In genomic region chr16:19523559-19524355, GRCh38 we compare ENCODE assay signal across 8 cellular contexts. TPM values are rescaled to one million over a fixed set of nuclear protein-coding genes. Genes with fewer than 3 reads are reported as not detected.
DNase-seq lines count a peak whose midpoint lies in the region; ATAC-seq and TF ChIP-seq lines count a peak whose summit lies in the region.

CCP110 (plus strand) TSS chr16:19523942; CDS start chr16:19527882, 3,940 bp downstream.

- intact Hi-C loops in activated naive CD4-positive, alpha-beta T cell treated with anti-CD3 and anti-CD28 coated beads for 36 hours (cut with micrococcal nuclease), result loop anchor here (1.0 to 10.0 kb wide), 6 partner anchors 32 to 1217 kb away; partner anchors contain the start of genes ARL6IP1, COQ7, THUMPD1 and VPS35L

- peak within 1 kb of the TSS; percentile 93 for H3K27ac Mint-ChIP-seq in HFFc6
- peak within 1 kb of the TSS; percentile 78 for H3K27ac Mint-ChIP-seq in activated naive CD4-positive, alpha-beta T cell treated with anti-CD3 and anti-CD28 coated beads for 36 hours

- H3K9me3 ChIP-seq in SK-N-MC (ENCODE audit: low read depth, low read length) (no peaks in the 10 kb centered on the region), gastroesophageal sphincter (no peaks in the 10 kb centered on the region), neuronal stem cell (replicated peaks in 1 of 2; ENCODE audit: control insufficient read depth in 2 of 2, insufficient read depth in 1 of 2, low read depth in 1 of 2, low read length in 2 of 2) (no peaks in the 10 kb centered on the region), subcutaneous abdominal adipose tissue (ENCODE audit: control insufficient read depth in 5 of 5, low read length in 5 of 5) (no peaks in the 10 kb centered on the region)

- peak within 1 kb of the TSS; percentile 83 for H3K18ac ChIP-seq in neuronal stem cell (ENCODE audit: low read length)

- TF ChIP-seq POLR2A in NB4 (IDR thresholded peaks at IDR 0.05; ENCODE audit: extremely low read depth, insufficient read length) (peak; percentile 72), gastroesophageal sphincter (IDR thresholded peaks at IDR 0.05) (peak; percentile 61 to 65)

- H3K79me1 ChIP-seq in neuronal stem cell (ENCODE audit: low read depth, low read length), result peaks cover 4% of the 10 kb centered on the region

- 3 to 6% methylated on average over 12 of the region's 51 CpGs for WGBS in gastroesophageal sphincter (ENCODE audit: low coverage in 1 of 2), 2 donors
- WGBS in neuronal stem cell (ENCODE audit: extremely low coverage in 2 of 2, insufficient read length in 2 of 2, insufficient replicate concordance in 1 of 2), 2 donors, result no CpG with 5 or more reads among the region's 51 CpGs

- peak within 1 kb of the TSS; percentile 18 for H2AK5ac ChIP-seq in neuronal stem cell (ENCODE audit: low read depth, low read length)

- CTCF ChIA-PET in activated naive CD4-positive, alpha-beta T cell treated with anti-CD3 and anti-CD28 coated beads for 36 hours (lab: Charles Lee), result interaction anchor here (0.7 to 1.6 kb wide), 4 partner anchors 22 to 721 kb away, joined by 3 to 4 read pairs (median 3); partner anchors contain the start of gene VPS35L

- no peaks in the 10 kb centered on the region for H3K9me3 Mint-ChIP-seq in HFFc6
- H3K9me3 Mint-ChIP-seq in activated naive CD4-positive, alpha-beta T cell treated with anti-CD3 and anti-CD28 coated beads for 36 hours, result no peaks in the 10 kb centered on the region

- TF ChIP-seq CTCF in HFFc6 (IDR thresholded peaks at IDR 0.05), result no peak
- no peak for TF ChIP-seq CTCF in NB4 (IDR thresholded peaks at IDR 0.05; ENCODE audit: low read depth, low read length)
- TF ChIP-seq CTCF in gastroesophageal sphincter (IDR thresholded peaks at IDR 0.05), result no peak

- no peak within 1 kb of the TSS for H4K8ac ChIP-seq in neuronal stem cell (ENCODE audit: low read depth, low read length)

- TF ChIP-seq EP300 in gastroesophageal sphincter (IDR thresholded peaks at IDR 0.05), result no peak

- no peak within 1 kb of the TSS for H3K14ac ChIP-seq in neuronal stem cell (ENCODE audit: low read length)

- H3K4me1 ChIP-seq in gastroesophageal sphincter (peaks cover 10 to 61% (median 25%) of the 10 kb centered on the region in 3 donors), neuronal stem cell (ENCODE audit: control insufficient read depth in 2 of 2, insufficient read depth in 1 of 2, low read depth in 1 of 2, low read length in 2 of 2) (peaks cover 8 to 12% of the 10 kb centered on the region in 2 donors), subcutaneous abdominal adipose tissue (ENCODE audit: control insufficient read depth in 5 of 5, insufficient read depth in 5 of 5, low read length in 5 of 5) (peaks cover 0 to 51% (median 39%) of the 10 kb centered on the region in 5 donors)

- ATAC-seq in gastroesophageal sphincter, result peak; percentile 92

- DNase-seq in GM03348 (ENCODE audit: low spot score), result peak; percentile 97
- peak; percentile 97 for DNase-seq in HFFc6
- DNase-seq in NB4 (ENCODE audit: low read depth), result peak; percentile 96
- peak; percentile 89 for DNase-seq in SK-N-MC (ENCODE audit: low read depth, low spot score)
- DNase-seq in activated naive CD4-positive, alpha-beta T cell treated with anti-CD3 and anti-CD28 coated beads for 36 hours, result peak; percentile 98
- DNase-seq in neuronal stem cell (ENCODE audit: low spot score), result peak; percentile 87

- no peak within 1 kb of the TSS for H4K91ac ChIP-seq in neuronal stem cell (ENCODE audit: low read depth, low read length, poor library complexity)

- H3K27me3 ChIP-seq in gastroesophageal sphincter, result no peaks in the 10 kb centered on the region
- no peaks in the 10 kb centered on the region for H3K27me3 ChIP-seq in neuronal stem cell (ENCODE audit: control insufficient read depth in 3 of 3, insufficient read depth in 3 of 3, low read depth in 1 of 3, low read length in 3 of 3)
- no peaks in the 10 kb centered on the region for H3K27me3 ChIP-seq in subcutaneous abdominal adipose tissue (ENCODE audit: control insufficient read depth in 5 of 5, insufficient read depth in 4 of 5, low read length in 5 of 5)

- H2AFZ ChIP-seq in neuronal stem cell (ENCODE audit: low read length), result peak within 1 kb of the TSS; percentile 94

- peak within 1 kb of the TSS; percentile 96 for H3K4me3 Mint-ChIP-seq in HFFc6
- H3K4me3 Mint-ChIP-seq in activated naive CD4-positive, alpha-beta T cell treated with anti-CD3 and anti-CD28 coated beads for 36 hours, result peak within 1 kb of the TSS; percentile 94

- peak within 1 kb of the TSS; percentile 75 for H3K4me2 ChIP-seq in neuronal stem cell (ENCODE audit: insufficient read depth, low read length, poor library complexity, severe bottlenecking)

- H3K23ac ChIP-seq in neuronal stem cell (ENCODE audit: low read depth, low read length, poor library complexity), result peak within 1 kb of the TSS; percentile 86

- H2BK120ac ChIP-seq in neuronal stem cell (ENCODE audit: low read depth, low read length), result peak within 1 kb of the TSS; percentile 61

- no peak within 1 kb of the TSS for H3K4ac ChIP-seq in neuronal stem cell (ENCODE audit: low read length)

- H3K27ac ChIP-seq in SK-N-MC (no peak within 1 kb of the TSS), gastroesophageal sphincter (peak within 1 kb of the TSS; percentile 44 to 94 (median 86)), neuronal stem cell (replicated peaks; ENCODE audit: low read length) (peak within 1 kb of the TSS; percentile 82), subcutaneous abdominal adipose tissue (ENCODE audit: low read depth, low read length) (peak within 1 kb of the TSS; percentile 24)

- peaks cover 11% of the 10 kb centered on the region; the same call in 1 of the 2 replicates for H3K36me3 Mint-ChIP-seq in HFFc6 (ENCODE audit: low read depth)
- peaks cover 9% of the 10 kb centered on the region for H3K36me3 Mint-ChIP-seq in activated naive CD4-positive, alpha-beta T cell treated with anti-CD3 and anti-CD28 coated beads for 36 hours (ENCODE audit: low read depth)

- H3K27me3 Mint-ChIP-seq in HFFc6 (ENCODE audit: insufficient read depth), result no peaks in the 10 kb centered on the region
- no peaks in the 10 kb centered on the region for H3K27me3 Mint-ChIP-seq in activated naive CD4-positive, alpha-beta T cell treated with anti-CD3 and anti-CD28 coated beads for 36 hours (ENCODE audit: low read depth)

- H3K9ac ChIP-seq in SK-N-MC (ENCODE audit: insufficient read length), result peak within 1 kb of the TSS; percentile 83
- peak within 1 kb of the TSS; percentile 93 for H3K9ac ChIP-seq in neuronal stem cell (ENCODE audit: low read depth, low read length, poor library complexity)
- H3K9ac ChIP-seq in subcutaneous abdominal adipose tissue (ENCODE audit: low read length in 5 of 5), result peak within 1 kb of the TSS in 4 of 5 donors; percentile 84 to 89 (median 86)

- peak within 1 kb of the TSS; percentile 95 for H3K4me3 ChIP-seq in NB4 (ENCODE audit: low read depth, low read length)
- peak within 1 kb of the TSS; percentile 90 for H3K4me3 ChIP-seq in SK-N-MC
- H3K4me3 ChIP-seq in gastroesophageal sphincter, result peak within 1 kb of the TSS; percentile 89 to 94
- peak within 1 kb of the TSS; percentile 95 to 99 for H3K4me3 ChIP-seq in neuronal stem cell (ENCODE audit: low read length in 2 of 2)
- H3K4me3 ChIP-seq in subcutaneous abdominal adipose tissue (ENCODE audit: low read depth in 1 of 5, low read length in 5 of 5), result peak within 1 kb of the TSS; percentile 92 to 99 (median 96)

- peaks cover 49% of the 10 kb centered on the region for H3K4me1 Mint-ChIP-seq in HFFc6 (ENCODE audit: low read depth)
- peaks cover 35% of the 10 kb centered on the region for H3K4me1 Mint-ChIP-seq in activated naive CD4-positive, alpha-beta T cell treated with anti-CD3 and anti-CD28 coated beads for 36 hours (ENCODE audit: low read depth)

- H2BK15ac ChIP-seq in neuronal stem cell (ENCODE audit: low read length), result no peak within 1 kb of the TSS

- no peak within 1 kb of the TSS for H2BK12ac ChIP-seq in neuronal stem cell (ENCODE audit: low read length)

- H3K36me3 ChIP-seq in SK-N-MC (ENCODE audit: insufficient read depth, low read length) (peaks cover 12% of the 10 kb centered on the region), gastroesophageal sphincter (peaks cover 0 to 11% of the 10 kb centered on the region in 2 donors), neuronal stem cell (replicated peaks in 1 of 2; ENCODE audit: control insufficient read depth in 2 of 2, insufficient read depth in 2 of 2, low read length in 2 of 2) (peaks cover 5 to 30% of the 10 kb centered on the region in 2 donors), subcutaneous abdominal adipose tissue (ENCODE audit: control insufficient read depth in 5 of 5, insufficient read depth in 5 of 5, low read length in 5 of 5) (peaks cover 3 to 11% (median 8%) of the 10 kb centered on the region in 5 donors)

- peak within 1 kb of the TSS; percentile 72 for H2BK5ac ChIP-seq in neuronal stem cell (ENCODE audit: low read length)

RNA-seq across cellular contexts. Expression of gene CCP110, which starts in this region (rescaled TPM):
- total RNA-seq in HFFc6 (2021; fragmentation: NEBNext Ultra II Directional; extraction: Animal tissue kit (Norgen Biotek cat#: 25700)), result 10 to 100 TPM; 12.7 to 18.2 (median 16.5) TPM
- total RNA-seq in activated naive CD4-positive, alpha-beta T cell treated with anti-CD3 and anti-CD28 coated beads for 36 hours, result 10 to 100 TPM; 27.3 to 31.9 TPM
- 10 to 100 TPM; 15.9 to 19.1 (median 17.5) TPM for total RNA-seq in gastroesophageal sphincter
- polyA plus RNA-seq in neuronal stem cell (2013, experiment 1 of 2), result 18.0 TPM
- 18.0 TPM for polyA plus RNA-seq in neuronal stem cell (2013, experiment 2 of 2)
